In the genomic region with DNA sequence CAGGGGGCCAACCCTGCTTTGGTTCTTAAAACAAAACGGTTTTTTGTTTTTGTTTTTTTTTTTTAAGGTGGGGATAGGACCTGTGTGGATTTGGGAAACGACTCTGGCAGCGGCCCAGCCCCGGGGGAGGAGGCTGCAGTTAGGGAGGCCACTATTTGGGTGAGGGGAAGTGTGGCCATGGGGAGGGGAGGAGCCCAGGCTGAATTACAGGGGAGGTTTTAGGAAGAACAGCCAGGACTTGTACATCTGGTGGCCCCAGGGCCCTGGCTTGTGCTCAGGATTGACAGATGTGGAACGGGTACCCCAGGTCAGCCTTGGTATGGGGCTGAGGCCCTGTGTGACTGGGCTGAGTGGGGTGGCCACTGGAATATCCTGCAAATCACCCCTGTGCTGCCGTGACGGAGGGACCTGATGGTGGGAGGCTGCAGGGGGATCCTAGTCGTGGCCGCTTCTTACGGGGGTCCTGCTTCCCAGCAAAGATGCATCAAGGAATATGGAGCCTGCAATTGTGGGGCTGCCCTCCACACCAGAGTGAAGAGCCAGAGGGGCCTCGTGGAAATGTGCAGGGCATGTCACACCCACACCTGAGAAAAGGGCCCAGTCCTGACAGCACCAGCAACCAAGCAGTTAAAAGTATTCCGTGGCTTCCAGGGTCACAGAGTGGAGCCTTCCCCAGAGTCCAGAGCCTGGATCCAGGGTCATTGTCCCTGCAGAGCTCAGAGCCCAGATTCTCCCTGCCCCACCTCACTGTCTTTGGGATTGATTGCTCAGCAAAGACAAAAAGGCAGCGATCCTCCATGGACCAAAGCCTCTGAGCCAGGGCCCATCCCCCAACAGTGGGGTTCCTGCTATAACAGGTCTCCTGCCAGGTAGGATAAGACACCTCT, we compare ENCODE assay signal across 19 cellular contexts. TPM values are rescaled to one million over a fixed set of nuclear protein-coding genes. Genes with fewer than 3 reads are reported as not detected.
DNase-seq lines count a peak whose midpoint lies in the region; ATAC-seq, FAIRE-seq and TF ChIP-seq lines count a peak whose summit lies in the region.
"Had no signal": no experiment of that assay in that cellular context is flagged by ENCODE, and none has a peak within 500 bp of the region (broad histone marks: within the 10 kb centered on the region; RNA-seq: fewer than 3 reads in every experiment).

No MANE protein-coding gene starts in this region.

- peak overlapping the region; percentile 24; the same call in 1 of the 2 replicates for H2AFZ ChIP-seq in K562 (ENCODE audit: low read depth, low read length)
- H2AFZ ChIP-seq: GM23248 had no signal

- TF ChIP-seq CTCF in K562 (IDR thresholded peaks at IDR 0.05 in 2 of 3, conservative IDR thresholded peaks at IDR 0.05 in 1 of 3; ENCODE audit: insufficient read depth in 2 of 3, low read depth in 1 of 3, low read length in 3 of 3), result no peak

- no peak overlapping the region for H3K27ac ChIP-seq in K562 (ENCODE audit: extremely low read depth, low read depth, low read length)
- peak overlapping the region in 17 of 21 experiments; percentile 0 to 97 (median 58) for H3K27ac ChIP-seq in skin epidermis
- H3K27ac ChIP-seq: GM23248 had no signal

- 70% methylated on average over 9 of the region's 13 CpGs for WGBS in K562 (ENCODE audit: insufficient coverage, low coverage, missing lambda C conversion rate)

- CTCF ChIA-PET in K562 (lab: Yijun Ruan, JAX; ENCODE audit: low intra/inter-chr PET ratio), result no interaction called here

- H3K4me2 ChIP-seq in K562 (ENCODE audit: insufficient read depth, low read length), result no peak overlapping the region

- H3K9ac ChIP-seq in K562 (ENCODE audit: insufficient read depth in 1 of 2, low read depth in 2 of 2, low read length in 2 of 2), result peak overlapping the region in 1 of 2 experiments; percentile 32; a peak in 1 of 4 replicates
- H3K9ac ChIP-seq: GM23248 had no signal

- H3K79me2 ChIP-seq in K562 (ENCODE audit: control insufficient read depth, insufficient read depth, low read length), result peaks cover 6% of the 10 kb centered on the region; the same call in 2 of the 3 replicates

- intact Hi-C loops in K562 (cut with micrococcal nuclease), result no loop called here

- H3K4me1 ChIP-seq in K562 (replicated peaks in 1 of 2; ENCODE audit: control insufficient read depth in 2 of 2, insufficient read depth in 2 of 2, low read length in 2 of 2), result peaks cover 9 to 26% of the 10 kb centered on the region in 2 experiments; a peak in 4 of 5 replicates

- H3K27me3 ChIP-seq in K562 (ENCODE audit: control insufficient read depth in 2 of 2, insufficient read depth in 2 of 2, low read length in 2 of 2), result no peaks in the 10 kb centered on the region

- FAIRE-seq in K562 (lab: Jason Lieb, UNC), result no peak
- FAIRE-seq: A204.1, astrocyte had no signal

- H4K20me1 ChIP-seq in K562 (replicated peaks; ENCODE audit: control insufficient read depth, insufficient read depth, low read length), result no peaks in the 10 kb centered on the region

- TF ChIP-seq POLR2A in K562 (conservative IDR thresholded peaks at IDR 0.05), result no peak

- BruUV-seq in K562 (replicated peaks; lab: Mats Ljungman, UMichigan), result no TSS peak

- H3K9me1 ChIP-seq in K562 (ENCODE audit: control insufficient read depth, insufficient read depth, low read length), result no peaks in the 10 kb centered on the region

- ATAC-seq in activated CD4-positive, CD25-positive, alpha-beta regulatory T cell treated with anti-CD3 and anti-CD28 coated beads, Interleukin-2, amount 50 U/mL, for 24 hours, result no peak
- ATAC-seq in K562 (no peak), left lobe of liver (peak; percentile 39)
- ATAC-seq: activated CD8-positive, alpha-beta T cell treated with anti-CD3 and anti-CD28 coated beads for 36 hours had no signal

- in situ Hi-C loops in K562 (cut with MboI), result no loop called here

- POLR2A ChIA-PET in K562 (lab: Yijun Ruan, JAX), result no interaction called here

- DNase-seq in activated CD4-positive, CD25-positive, alpha-beta regulatory T cell treated with anti-CD3 and anti-CD28 coated beads, Interleukin-2, amount 50 U/mL, for 72 hours, result peak; percentile 14
- DNase-seq in K562 (ENCODE audit: extremely low read depth in 1 of 4, low spot score in 3 of 4) (no peak), left lobe of liver (ENCODE audit: low spot score) (peak; percentile 71), NCI-H1092 treated with DMSO at 0.1 percent for 48 hours (lab: John Stamatoyannopoulos, UW) (no peak), NCI-H1930 (lab: John Stamatoyannopoulos, UW) (no peak)
- no peak for DNase-seq in effector CD4-positive, alpha-beta T cell
- DNase-seq: activated CD8-positive, alpha-beta T cell treated with anti-CD3 and anti-CD28 coated beads for 36 hours; DMS79 treated with DMSO at 0.1 percent for 48 hours; GM23248; hippocampal formation; NCI-H1105 treated with DMSO at 0.1 percent for 48 hours; SIG-M5 had no signal

- no peaks in the 10 kb centered on the region for H3K9me3 ChIP-seq in K562 (replicated peaks; ENCODE audit: control insufficient read depth, insufficient read depth, low read depth, low read length)

- no peaks in the 10 kb centered on the region for H3K36me3 ChIP-seq in K562 (ENCODE audit: control insufficient read depth, insufficient read depth, low read length)

- no peak for TF ChIP-seq EP300 in K562 (IDR thresholded peaks at IDR 0.05; ENCODE audit: low read length)

- no peak overlapping the region for H3K4me3 ChIP-seq in K562
- no peak overlapping the region for H3K4me3 ChIP-seq in skin epidermis
- H3K4me3 ChIP-seq: GM23248, lung had no signal

- TF ChIP-seq RAD21 in K562 (CRISPR knock-in tag; conservative IDR thresholded peaks at IDR 0.05 in 1 of 2, IDR thresholded peaks at IDR 0.05 in 1 of 2), result no peak

RNA-seq across cellular contexts. Expression of a gene that starts 55.2 kb away (rescaled TPM):
- not detected in 2 replicates for total RNA-seq in K562 (2011; cell fraction: chromatin; rRNA removed; ENCODE audit: low replicate concordance)
- total RNA-seq in K562 (2011; cell fraction: nucleolus; rRNA removed), result not detected in 2 replicates
- total RNA-seq in K562 (2011; cell fraction: nucleoplasm; rRNA removed), result not detected in 2 replicates
- total RNA-seq in K562 (2014; rRNA removed), result not detected in 2 replicates
- not detected in 2 replicates for total RNA-seq in K562 (2014; rRNA removed; fragmentation: Illumina TruSeq; extraction: Trizol)
- not detected in 2 replicates for total RNA-seq in K562 (2015; rRNA removed; fragmentation: Illumina TruSeq; extraction: Trizol)
- not detected in 2 replicates for total RNA-seq in K562 (2021)
- polyA plus RNA-seq in K562 (2011; rRNA removed), result not detected in 2 replicates
- not detected in 2 replicates for polyA plus RNA-seq in K562 (2011; cell fraction: cytosol; rRNA removed)
- polyA plus RNA-seq in K562 (2011; cell fraction: nucleus; rRNA removed), result not detected in 2 replicates
- polyA plus RNA-seq in K562 (2012), result not detected in 2 replicates
- not detected in 2 replicates for polyA plus RNA-seq in K562 (2014; fragmentation: Illumina TruSeq; extraction: Trizol)
- not detected for polyA plus RNA-seq in K562 (2014; fragmentation: Nextera tagmentation; extraction: Ambion mirVana)
- polyA plus RNA-seq in K562 (2014; rRNA removed), result not detected in 2 replicates
- not detected in 2 replicates for polyA minus RNA-seq in K562 (2011; rRNA and poly(A)+ RNA removed)
- not detected in 2 replicates for polyA minus RNA-seq in K562 (2011; cell fraction: cytosol; rRNA and poly(A)+ RNA removed)
- not detected in 2 replicates for polyA minus RNA-seq in K562 (2011; cell fraction: nucleus; rRNA and poly(A)+ RNA removed)
- total RNA-seq in left lobe of liver, result 0.08 TPM
- total RNA-seq: activated CD8-positive, alpha-beta T cell treated with anti-CD3 and anti-CD28 coated beads for 36 hours; activated T-helper 2 cell treated with anti-CD3 and anti-CD28 coated beads, Interferon-gamma antibody, Interleukin-2, Interleukin-4, amounts not matched to agents 10 μg/mL and 5 μg/mL and 100 μg/mL, durations not matched to agents 14 hours and 24 hours and 36 hours; GM23248 had no signal
- polyA plus RNA-seq: CD14-positive monocyte, GM23248 had no signal

Comparison
In these comparisons a context has a peak if more than half of its experiments do, and no peak if none do; other contexts are left out.
1. DNase-seq: peak in activated CD4-positive, CD25-positive, alpha-beta regulatory T cell treated with anti-CD3 and anti-CD28 coated beads, Interleukin-2, amount 50 U/mL, for 72 hours (single experiment) and left lobe of liver (single experiment); none in K562 (0 of 4), effector CD4-positive, alpha-beta T cell (single experiment), NCI-H1092 treated with DMSO at 0.1 percent for 48 hours (single experiment) and NCI-H1930 (0 of 2).